Comparison of ENCODE assay signal across 16 cellular contexts in genomic region chrX:21781525-21781924, GRCh38.
DNase-seq lines count a peak whose midpoint lies in the region; ATAC-seq lines count a peak whose summit lies in the region.
"Had no signal": no experiment of that assay in that cellular context is flagged by ENCODE, and none has a peak within 500 bp of the region (broad histone marks: within the 10 kb centered on the region; RNA-seq: fewer than 3 reads in every experiment).

No MANE protein-coding gene starts in this region.

- DNase-seq in foreskin melanocyte (peak; percentile 3), Ammon's horn (ENCODE audit: low spot score) (no peak), NCI-H2227 treated with DMSO at 0.1 percent for 48 hours (lab: John Stamatoyannopoulos, UW) (no peak)
- no peak for DNase-seq in stimulated activated CD4-positive, alpha-beta T cell treated with anti-CD3 and anti-CD28 coated beads, Interleukin-12 subunit alpha, Interleukin-12 subunit beta, amount 100 ng/mL, for 4 hours
- DNase-seq: activated CD4-positive, alpha-beta T cell treated with anti-CD3 and anti-CD28 coated beads for 4 hours; activated gamma-delta T cell treated with Interleukin-2 at 50 U/mL for 16 hours; colonic mucosa; GF-D8; naive thymus-derived CD4-positive, alpha-beta T cell; NCI-H1105 treated with DMSO at 0.1 percent for 48 hours; NCI-H82; uterus had no signal

- ATAC-seq in GM18519 (IDR thresholded peaks at IDR 0.05; ENCODE audit: low FRiP score, unreplicated experiment) (peak; percentile 88), GM21447 (IDR thresholded peaks at IDR 0.05; ENCODE audit: unreplicated experiment) (peak; percentile 86), HG03139 (IDR thresholded peaks at IDR 0.05; ENCODE audit: unreplicated experiment) (peak; percentile 72), GM21737 (IDR thresholded peaks at IDR 0.05; ENCODE audit: unreplicated experiment) (no peak)
- ATAC-seq: naive thymus-derived CD4-positive, alpha-beta T cell had no signal
